Comparison of ENCODE assay signal across 28 cellular contexts in genomic region chr15:36954486-36954885, GRCh38.
A peak's percentile ranks its signal among the peaks of the same experiment; 100 is the strongest.
DNase-seq lines count a peak whose midpoint lies in the region; ATAC-seq and TF ChIP-seq lines count a peak whose summit lies in the region.
"Had no signal": no experiment of that assay in that cellular context is flagged by ENCODE, and none has a peak within 500 bp of the region (broad histone marks: within the 10 kb centered on the region; RNA-seq: fewer than 3 reads in every experiment).

No MANE protein-coding gene starts in this region.

- no peak overlapping the region for H3K4me3 ChIP-seq in foreskin fibroblast (ENCODE audit: low read depth in 1 of 2, low read length in 2 of 2)
- H3K4me3 ChIP-seq: ascending aorta, Peyer's patch, psoas muscle, SJCRH30, thoracic aorta had no signal

- no peak for TF ChIP-seq CTCF in foreskin fibroblast (IDR thresholded peaks at IDR 0.05; ENCODE audit: low read depth, low read length)

- in situ Hi-C loops in G401 (cut with HindIII; ENCODE audit: low sequenced_read_pairs), result no loop called here

- ATAC-seq in HG02623 (IDR thresholded peaks at IDR 0.05; ENCODE audit: unreplicated experiment), result no peak
- ATAC-seq: HCT116; naive thymus-derived CD4-positive, alpha-beta T cell; psoas muscle; stimulated activated naive CD8-positive, alpha-beta T cell treated with anti-CD3 and anti-CD28 coated beads, Interleukin-15, Interleukin-2, amounts not matched to agents 100 U/mL and 50 U/mL, for 24 hours; T-cell had no signal

- DNase-seq in Daoy (ENCODE audit: low read depth) (peak; percentile 39), LHCN-M2 (ENCODE audit: low read depth) (peak; percentile 33), amniotic epithelial cell (ENCODE audit: low read depth) (peak; percentile 69), foreskin fibroblast (peak; percentile 29 to 41), AML-193 (lab: John Stamatoyannopoulos, UW) (no peak), G401 (ENCODE audit: low spot score) (no peak), UCSD-AML1 (lab: John Stamatoyannopoulos, UW; ENCODE audit: unreplicated experiment) (no peak)
- DNase-seq: activated CD4-positive, alpha-beta memory T cell treated with anti-CD3 and anti-CD28 coated beads, Interleukin-2, amount 10 ng/mL, durations not matched to agents 7 days and 5 days; activated CD4-positive, CD25-positive, alpha-beta regulatory T cell treated with anti-CD3 and anti-CD28 coated beads, Interleukin-2, amount 50 U/mL, for 72 hours; CD4-positive, alpha-beta T cell; dermis blood vessel endothelial cell; islet precursor cell; midbrain; naive thymus-derived CD4-positive, alpha-beta T cell; NCI-H1092; NCI-H187 treated with DMSO at 0.1 percent for 48 hours; NCI-H2171 treated with DMSO at 0.1 percent for 48 hours; NCI-H524; nucleus accumbens; Peyer's patch; psoas muscle; stimulated activated naive CD8-positive, alpha-beta T cell treated with anti-CD3 and anti-CD28 coated beads, Interleukin-15, Interleukin-2, amounts not matched to agents 100 U/mL and 50 U/mL, for 24 hours; T-cell had no signal

Comparison
In these comparisons a context has a peak if more than half of its experiments do, and no peak if none do; other contexts are left out.
1. DNase-seq: peak in Daoy (single experiment), LHCN-M2 (single experiment), amniotic epithelial cell (single experiment) and foreskin fibroblast (2 of 2); none in AML-193 (0 of 2), G401 (single experiment) and UCSD-AML1 (single experiment).